In the genomic region with DNA sequence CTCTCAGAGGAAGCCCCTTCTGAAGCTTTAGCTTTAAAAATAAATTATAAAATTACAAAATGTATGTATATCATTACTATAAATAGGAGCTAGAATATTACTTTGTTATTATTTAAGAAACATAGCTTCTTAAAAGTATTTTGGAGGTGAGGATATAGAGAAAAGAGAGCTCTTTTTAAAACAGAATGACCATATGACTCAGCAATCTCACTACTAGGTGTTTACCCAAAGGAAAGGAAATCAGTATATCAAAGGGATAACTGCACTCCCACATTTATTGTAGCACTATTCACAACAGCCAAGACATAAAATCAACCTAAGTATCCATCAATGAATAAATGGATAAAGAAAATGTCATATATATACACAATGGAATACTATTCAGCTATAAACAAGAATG, we compare ENCODE assay signal across 19 cellular contexts.
DNase-seq lines count a peak whose midpoint lies in the region; ATAC-seq and TF ChIP-seq lines count a peak whose summit lies in the region.
"Had no signal": no experiment of that assay in that cellular context is flagged by ENCODE, and none has a peak within 500 bp of the region (broad histone marks: within the 10 kb centered on the region; RNA-seq: fewer than 3 reads in every experiment).

No MANE protein-coding gene starts in this region.

- DNase-seq in Calu3, result no peak
- no peak for DNase-seq in IMR-90
- peak; percentile 4 for DNase-seq in fibroblast of villous mesenchyme (ENCODE audit: low read depth)
- DNase-seq in retina, result no peak
- no peak for DNase-seq in H9
- DNase-seq: Caco-2; CD4-positive, CD25-positive, alpha-beta regulatory T cell; CD8-positive, alpha-beta T cell; DMS 273 treated with DMSO at 0.1 percent for 48 hours; DMS79; EL; GDM1; HCEC 1CT had no signal

- H3K9me3 ChIP-seq in IMR-90 (ENCODE audit: control insufficient read depth, insufficient read depth, low read length) (no peaks in the 10 kb centered on the region), H9 (ENCODE audit: control insufficient read depth, low read depth, low read length) (no peaks in the 10 kb centered on the region)
- H3K9me3 ChIP-seq: BLaER1, Caco-2 had no signal

- no peak overlapping the region for H3K4me2 ChIP-seq in IMR-90 (ENCODE audit: low read depth, low read length)
- H3K4me2 ChIP-seq in H9 (ENCODE audit: insufficient read depth, insufficient read length, low read length), result no peak overlapping the region
- H3K4me2 ChIP-seq: BLaER1, GM23338 had no signal

- no peak overlapping the region for H3T11ph ChIP-seq in H9 (ENCODE audit: low read length)

- H3K14ac ChIP-seq in IMR-90 (replicated peaks; ENCODE audit: low read depth, low read length), result no peak overlapping the region
- no peak overlapping the region for H3K14ac ChIP-seq in H9 (ENCODE audit: insufficient read depth, low read length)

- intact Hi-C loops in Calu3 (cut with micrococcal nuclease; ENCODE audit: unreplicated experiment), result no loop called here
- intact Hi-C loops in IMR-90 (cut with micrococcal nuclease), result no loop called here

- H3K4me3 Mint-ChIP-seq in Calu3 (ENCODE audit: low read depth, unreplicated experiment) (no peak overlapping the region), H9 (no peak overlapping the region)
- H3K4me3 Mint-ChIP-seq: B cell; CD4-positive, CD25-positive, alpha-beta regulatory T cell; CD8-positive, alpha-beta T cell; GM23338 had no signal

- no peak overlapping the region for H3K27ac ChIP-seq in IMR-90 (ENCODE audit: insufficient read depth, low read length)
- H3K27ac ChIP-seq in H9 (ENCODE audit: insufficient read length, low read depth, low read length), result no peak overlapping the region
- H3K27ac ChIP-seq: BLaER1, C4-2B had no signal

- ATAC-seq in IMR-90 (ENCODE audit: low read depth) (no peak), HG03342 (IDR thresholded peaks at IDR 0.05; ENCODE audit: unreplicated experiment) (no peak)
- ATAC-seq: CD8-positive, alpha-beta T cell; GM12878; GM23338 had no signal

- BruUV-seq in Calu3 (replicated peaks; lab: Mats Ljungman, UMichigan), result no TSS peak
- BruUV-seq in IMR-90 (replicated peaks; lab: Mats Ljungman, UMichigan), result no TSS peak

- H3K36me3 ChIP-seq in IMR-90 (ENCODE audit: control insufficient read depth, insufficient read depth, low read length), result no peaks in the 10 kb centered on the region
- H3K36me3 ChIP-seq: BLaER1 had no signal

- H3K4ac ChIP-seq in IMR-90 (ENCODE audit: low read depth, low read length), result no peak overlapping the region
- no peak overlapping the region for H3K4ac ChIP-seq in H9 (ENCODE audit: low read depth, low read length)

- H3K4me3 ChIP-seq in IMR-90 (ENCODE audit: insufficient read depth, low read depth, low read length) (no peak overlapping the region), fibroblast of villous mesenchyme (ENCODE audit: low read depth, low read length) (no peak overlapping the region)
- H3K4me3 ChIP-seq: BLaER1, GM12878, GM23338 had no signal

- no peak overlapping the region for H3K56ac ChIP-seq in IMR-90 (ENCODE audit: extremely low read depth, insufficient read depth, low read length)
- H3K56ac ChIP-seq in H9 (ENCODE audit: insufficient read length, low read depth, low read length), result no peak overlapping the region

- in situ Hi-C loops in IMR-90 (cut with MboI; ENCODE audit: low sequenced_read_pairs), result no loop called here

- no peak for TF ChIP-seq POLR2A in IMR-90 (IDR thresholded peaks at IDR 0.05; ENCODE audit: low read depth, low read length)

- H4K5ac ChIP-seq in IMR-90 (ENCODE audit: low read depth, low read length), result no peak overlapping the region
- H4K5ac ChIP-seq in H9 (ENCODE audit: insufficient read length, low read depth, low read length), result no peak overlapping the region

- no peaks in the 10 kb centered on the region for H3K79me2 ChIP-seq in H9 (ENCODE audit: insufficient read depth, low read length)

- H3K9me3 Mint-ChIP-seq in Calu3 (ENCODE audit: low read depth, unreplicated experiment) (no peaks in the 10 kb centered on the region), H9 (no peaks in the 10 kb centered on the region)
- H3K9me3 Mint-ChIP-seq: CD4-positive, CD25-positive, alpha-beta regulatory T cell; CD8-positive, alpha-beta T cell; GM23338 had no signal

- TF ChIP-seq RAD21 in IMR-90 (IDR thresholded peaks at IDR 0.05; ENCODE audit: low read length), result no peak

- dilution Hi-C loops in IMR-90 (cut with HindIII; ENCODE audit: low sequenced_read_pairs, unreplicated experiment), result no loop called here

- H3K36me3 Mint-ChIP-seq in Calu3 (ENCODE audit: insufficient read depth, unreplicated experiment), result no peaks in the 10 kb centered on the region
- H3K36me3 Mint-ChIP-seq in H9 (ENCODE audit: insufficient read depth in 1 of 3, low read depth in 3 of 3), result peaks cover 0 to 2% (median 0%) of the 10 kb centered on the region in 3 experiments; a peak in 2 of 7 replicates
- H3K36me3 Mint-ChIP-seq: CD4-positive, CD25-positive, alpha-beta regulatory T cell had no signal

- no peak overlapping the region for H2BK12ac ChIP-seq in H9 (ENCODE audit: insufficient read length, low read depth, low read length)

- H3K23ac ChIP-seq in IMR-90 (ENCODE audit: low read depth, low read length), result no peak overlapping the region
- no peak overlapping the region for H3K23ac ChIP-seq in H9 (ENCODE audit: insufficient read length, low read depth, low read length)

- no peak overlapping the region for H2BK15ac ChIP-seq in IMR-90 (ENCODE audit: low read depth, low read length)
- no peak overlapping the region for H2BK15ac ChIP-seq in H9 (ENCODE audit: low read depth, low read length)

- CTCF ChIA-PET in Calu3 (lab: Charles Lee), result no interaction called here
- CTCF ChIA-PET in IMR-90 (lab: Yijun Ruan, JAX), result interaction anchor here (1.5 kb wide), 1 partner anchor 101 kb away, joined by 3 read pairs; no protein-coding TSS in a partner anchor

- H3K4me1 Mint-ChIP-seq in Calu3 (ENCODE audit: low read depth, unreplicated experiment) (no peaks in the 10 kb centered on the region), H9 (no peaks in the 10 kb centered on the region)
- H3K4me1 Mint-ChIP-seq: B cell; CD4-positive, CD25-positive, alpha-beta regulatory T cell had no signal

- H3K79me1 ChIP-seq in IMR-90 (ENCODE audit: low read depth in 1 of 2, low read length in 2 of 2) (no peaks in the 10 kb centered on the region), H9 (ENCODE audit: insufficient read depth, low read depth, low read length, poor library complexity, severe bottlenecking) (no peaks in the 10 kb centered on the region)

- no peak overlapping the region for H2AK5ac ChIP-seq in IMR-90 (ENCODE audit: low read depth, low read length)
- no peak overlapping the region for H2AK5ac ChIP-seq in H9 (ENCODE audit: insufficient read length, low read length)

- H3K4me1 ChIP-seq in IMR-90 (ENCODE audit: control insufficient read depth, insufficient read depth, low read length), result no peaks in the 10 kb centered on the region
- H3K4me1 ChIP-seq in H9 (ENCODE audit: insufficient read depth, low read length), result no peaks in the 10 kb centered on the region
- H3K4me1 ChIP-seq: BLaER1, Caco-2 had no signal

- H3K27me3 Mint-ChIP-seq in Calu3 (ENCODE audit: unreplicated experiment) (no peaks in the 10 kb centered on the region), H9 (ENCODE audit: low read depth) (no peaks in the 10 kb centered on the region; the same call in 1 of the 2 replicates)
- H3K27me3 Mint-ChIP-seq: B cell; CD4-positive, CD25-positive, alpha-beta regulatory T cell had no signal

- H2BK20ac ChIP-seq in IMR-90 (ENCODE audit: low read depth, low read length) (no peak overlapping the region), H9 (ENCODE audit: low read depth, low read length, poor library complexity, severe bottlenecking) (no peak overlapping the region)

- H3K18ac ChIP-seq in IMR-90 (ENCODE audit: low read depth, low read length) (no peak overlapping the region), H9 (ENCODE audit: insufficient read length, low read depth, low read length) (no peak overlapping the region)

- H2BK120ac ChIP-seq in IMR-90 (ENCODE audit: low read depth, low read length) (no peak overlapping the region), H9 (ENCODE audit: low read depth, low read length, poor library complexity, severe bottlenecking) (no peak overlapping the region)

- POLR2A ChIA-PET in IMR-90 (lab: Charles Lee; ENCODE audit: unreplicated experiment), result no interaction called here

- H2AFZ ChIP-seq in IMR-90 (replicated peaks; ENCODE audit: low read length, poor library complexity), result no peak overlapping the region
- H2AFZ ChIP-seq in H9 (ENCODE audit: low read length), result no peak overlapping the region
- H2AFZ ChIP-seq: GM23338 had no signal

- H4K20me1 ChIP-seq in IMR-90 (ENCODE audit: insufficient read depth, low read length) (no peaks in the 10 kb centered on the region), H9 (ENCODE audit: control insufficient read depth, insufficient read depth, insufficient read length) (no peaks in the 10 kb centered on the region)
- H4K20me1 ChIP-seq: BLaER1 had no signal

- H3K27me3 ChIP-seq in IMR-90 (ENCODE audit: control insufficient read depth, insufficient read depth, low read length), result no peaks in the 10 kb centered on the region
- H3K27me3 ChIP-seq in H9 (ENCODE audit: insufficient read depth, low read length), result no peaks in the 10 kb centered on the region
- H3K27me3 ChIP-seq: BLaER1 had no signal

- no peaks in the 10 kb centered on the region for H3K9me1 ChIP-seq in IMR-90 (ENCODE audit: insufficient read depth, low read length)

- no peaks in the 10 kb centered on the region for H3K23me2 ChIP-seq in H9 (ENCODE audit: insufficient read length, low read depth, low read length, poor library complexity, severe bottlenecking)

- no peak for TF ChIP-seq CTCF in Calu3 (IDR thresholded peaks at IDR 0.05; ENCODE audit: unreplicated experiment)
- TF ChIP-seq CTCF in IMR-90 (conservative IDR thresholded peaks at IDR 0.05; ENCODE audit: low read depth, low read length), result no peak
- no peak for TF ChIP-seq CTCF in fibroblast of villous mesenchyme (IDR thresholded peaks at IDR 0.05; ENCODE audit: insufficient read depth, low read depth, low read length)
- no peak for TF ChIP-seq CTCF in H9 (conservative IDR thresholded peaks at IDR 0.05)

- no peak overlapping the region for H2AK9ac ChIP-seq in IMR-90 (replicated peaks; ENCODE audit: low read depth, low read length, poor library complexity)

- H2BK5ac ChIP-seq in IMR-90 (ENCODE audit: low read depth, low read length, poor library complexity, severe bottlenecking), result no peak overlapping the region
- no peak overlapping the region for H2BK5ac ChIP-seq in H9 (ENCODE audit: insufficient read length, low read length)

- no peak overlapping the region for H4K91ac ChIP-seq in IMR-90 (ENCODE audit: insufficient read depth, low read depth, low read length)
- no peak overlapping the region for H4K91ac ChIP-seq in H9 (ENCODE audit: insufficient read length, low read depth, low read length)

- H3K27ac Mint-ChIP-seq in Calu3 (ENCODE audit: unreplicated experiment) (peak overlapping the region; percentile 43), H9 (no peak overlapping the region)
- H3K27ac Mint-ChIP-seq: B cell; CD4-positive, CD25-positive, alpha-beta regulatory T cell; CD8-positive, alpha-beta T cell; GM23338 had no signal

- H3K9ac ChIP-seq in IMR-90 (ENCODE audit: low read depth, low read length), result no peak overlapping the region
- no peak overlapping the region for H3K9ac ChIP-seq in H9 (ENCODE audit: extremely low read depth, insufficient read length, low read length)
- H3K9ac ChIP-seq: BLaER1 had no signal

- no peak overlapping the region for H4K8ac ChIP-seq in IMR-90 (ENCODE audit: low read depth in 2 of 2, low read length in 2 of 2)
- H4K8ac ChIP-seq in H9 (replicated peaks; ENCODE audit: insufficient read length, low read depth, low read length), result no peak overlapping the region
